In genomic region chr17:8532021-8532420, GRCh38 we compare ENCODE assay signal across 1 cellular context.
A peak's percentile ranks its signal among the peaks of the same experiment; 100 is the strongest.
TF ChIP-seq lines count a peak whose summit lies in the region.

No MANE protein-coding gene starts in this region.

TF ChIP-seq in K562, 482 proteins besides CTCF, POLR2A, EP300 and RAD21 (continued from another document and continues in another):
- TF ChIP-seq POLR2B (IDR thresholded peaks at IDR 0.05; ENCODE audit: low read depth, partially characterized antibody): no peak
- peak; percentile 82 to 89; a peak in 3 of 4 replicates for TF ChIP-seq TRIM24 (IDR thresholded peaks at IDR 0.05)
- TF ChIP-seq AFF4 (CRISPR knock-in tag; IDR thresholded peaks at IDR 0.05): peak; percentile 48; the same call in 1 of the 2 replicates
- TF ChIP-seq DNMT1 (IDR thresholded peaks at IDR 0.05): no peak
- TF ChIP-seq NCOR1 (IDR thresholded peaks at IDR 0.05): peak; percentile 96
- no peak for TF ChIP-seq KDM4B (IDR thresholded peaks at IDR 0.05; ENCODE audit: borderline replicate concordance in 2 of 2, low read depth in 1 of 2)
- no peak for TF ChIP-seq NFIX (CRISPR knock-in tag; IDR thresholded peaks at IDR 0.05; ENCODE audit: low read depth)
- TF ChIP-seq CBX1 (IDR thresholded peaks at IDR 0.05; ENCODE audit: low read depth): no peak
- peak in 1 of 2 experiments; percentile 46; a peak in 2 of 4 replicates for TF ChIP-seq MAZ (CRISPR knock-in tag; conservative IDR thresholded peaks at IDR 0.05 in 1 of 2, IDR thresholded peaks at IDR 0.05 in 1 of 2)
- 0 out of 2 replicates have a peak, but pooled peaks have one; percentile 38 for TF ChIP-seq TRIM28 (IDR thresholded peaks at IDR 0.05)
- TF ChIP-seq, protein P1, sequence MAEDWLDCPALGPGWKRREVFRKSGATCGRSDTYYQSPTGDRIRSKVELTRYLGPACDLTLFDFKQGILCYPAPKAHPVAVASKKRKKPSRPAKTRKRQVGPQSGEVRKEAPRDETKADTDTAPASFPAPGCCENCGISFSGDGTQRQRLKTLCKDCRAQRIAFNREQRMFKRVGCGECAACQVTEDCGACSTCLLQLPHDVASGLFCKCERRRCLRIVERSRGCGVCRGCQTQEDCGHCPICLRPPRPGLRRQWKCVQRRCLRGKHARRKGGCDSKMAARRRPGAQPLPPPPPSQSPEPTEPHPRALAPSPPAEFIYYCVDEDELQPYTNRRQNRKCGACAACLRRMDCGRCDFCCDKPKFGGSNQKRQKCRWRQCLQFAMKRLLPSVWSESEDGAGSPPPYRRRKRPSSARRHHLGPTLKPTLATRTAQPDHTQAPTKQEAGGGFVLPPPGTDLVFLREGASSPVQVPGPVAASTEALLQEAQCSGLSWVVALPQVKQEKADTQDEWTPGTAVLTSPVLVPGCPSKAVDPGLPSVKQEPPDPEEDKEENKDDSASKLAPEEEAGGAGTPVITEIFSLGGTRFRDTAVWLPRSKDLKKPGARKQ (CRISPR knock-in tag; IDR thresholded peaks at IDR 0.05): no peak
- peak; percentile 40 for TF ChIP-seq EGR1 (conservative IDR thresholded peaks at IDR 0.05)
- no peak for TF ChIP-seq ZNF830 (CRISPR knock-in tag; IDR thresholded peaks at IDR 0.05)
- TF ChIP-seq PML (IDR thresholded peaks at IDR 0.05; ENCODE audit: low read length): peak; percentile 91
- no peak for TF ChIP-seq ZNF232 (CRISPR knock-in tag; IDR thresholded peaks at IDR 0.05)
- no peak for TF ChIP-seq ZNF699 (CRISPR knock-in tag; IDR thresholded peaks at IDR 0.05; ENCODE audit: insufficient replicate concordance)
- TF ChIP-seq SRF (CRISPR knock-in tag; IDR thresholded peaks at IDR 0.05): peak in 1 of 2 experiments; percentile 79; a peak in 1 of 4 replicates
- TF ChIP-seq ZFP36 (IDR thresholded peaks at IDR 0.05; ENCODE audit: low read depth, low read length, partially characterized antibody): no peak
- no peak for TF ChIP-seq CHD7 (IDR thresholded peaks at IDR 0.05; ENCODE audit: low read depth, low read length)
- 0 out of 2 replicates have a peak, but pooled peaks have one; percentile 55 for TF ChIP-seq ZKSCAN1 (IDR thresholded peaks at IDR 0.05; ENCODE audit: low read depth, low read length)
- TF ChIP-seq HLTF (IDR thresholded peaks at IDR 0.05): no peak
- TF ChIP-seq ZNF133 (CRISPR knock-in tag; IDR thresholded peaks at IDR 0.05): no peak
- no peak for TF ChIP-seq ZNF431 (CRISPR knock-in tag; IDR thresholded peaks at IDR 0.05)
- TF ChIP-seq FOXA3 (CRISPR knock-in tag; conservative IDR thresholded peaks at IDR 0.05 in 1 of 2, IDR thresholded peaks at IDR 0.05 in 1 of 2): peak; percentile 98 to 100
- TF ChIP-seq ZNF79 (CRISPR knock-in tag; IDR thresholded peaks at IDR 0.05; ENCODE audit: low read depth): no peak
- TF ChIP-seq DEAF1 (CRISPR knock-in tag; IDR thresholded peaks at IDR 0.05): no peak
- TF ChIP-seq TCF7L2 (IDR thresholded peaks at IDR 0.05; ENCODE audit: low read depth, low read length): no peak
- TF ChIP-seq ZEB2 (IDR thresholded peaks at IDR 0.05): peak; percentile 97
- TF ChIP-seq PHF21A (IDR thresholded peaks at IDR 0.05; ENCODE audit: borderline replicate concordance, low read depth): peak; percentile 60; the same call in 1 of the 2 replicates
- no peak for TF ChIP-seq ZNF444 (CRISPR knock-in tag; IDR thresholded peaks at IDR 0.05)
- TF ChIP-seq IFI16 (CRISPR knock-in tag; IDR thresholded peaks at IDR 0.05): no peak
- TF ChIP-seq, protein P2, sequence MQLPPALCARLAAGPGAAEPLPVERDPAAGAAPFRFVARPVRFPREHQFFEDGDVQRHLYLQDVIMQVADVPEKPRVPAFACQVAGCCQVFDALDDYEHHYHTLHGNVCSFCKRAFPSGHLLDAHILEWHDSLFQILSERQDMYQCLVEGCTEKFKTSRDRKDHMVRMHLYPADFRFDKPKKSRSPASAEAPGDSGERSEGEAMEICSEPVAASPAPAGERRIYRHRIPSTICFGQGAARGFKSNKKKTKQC (CRISPR knock-in tag; IDR thresholded peaks at IDR 0.05): no peak
- peak; percentile 89 for TF ChIP-seq EHMT2 (IDR thresholded peaks at IDR 0.05)
- TF ChIP-seq, protein P3, sequence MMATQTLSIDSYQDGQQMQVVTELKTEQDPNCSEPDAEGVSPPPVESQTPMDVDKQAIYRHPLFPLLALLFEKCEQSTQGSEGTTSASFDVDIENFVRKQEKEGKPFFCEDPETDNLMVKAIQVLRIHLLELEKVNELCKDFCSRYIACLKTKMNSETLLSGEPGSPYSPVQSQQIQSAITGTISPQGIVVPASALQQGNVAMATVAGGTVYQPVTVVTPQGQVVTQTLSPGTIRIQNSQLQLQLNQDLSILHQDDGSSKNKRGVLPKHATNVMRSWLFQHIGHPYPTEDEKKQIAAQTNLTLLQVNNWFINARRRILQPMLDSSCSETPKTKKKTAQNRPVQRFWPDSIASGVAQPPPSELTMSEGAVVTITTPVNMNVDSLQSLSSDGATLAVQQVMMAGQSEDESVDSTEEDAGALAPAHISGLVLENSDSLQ (IDR thresholded peaks at IDR 0.05): peak; percentile 92
- peak; percentile 97 for TF ChIP-seq SOX6 (IDR thresholded peaks at IDR 0.05)
- no peak for TF ChIP-seq OTX1 (CRISPR knock-in tag; IDR thresholded peaks at IDR 0.05)
- TF ChIP-seq NONO (IDR thresholded peaks at IDR 0.05; ENCODE audit: low read depth in 2 of 2, low read length in 1 of 2): 0 out of 4 replicates have a peak, but pooled peaks of 1 of the 2 experiments have one; percentile 20
- no peak for TF ChIP-seq RFX5 (IDR thresholded peaks at IDR 0.05; ENCODE audit: low read depth, low read length)
- peak; percentile 97 for TF ChIP-seq SMARCE1 (IDR thresholded peaks at IDR 0.05)
- no peak for TF ChIP-seq PTRF (tag; IDR thresholded peaks at IDR 0.05)
- TF ChIP-seq, protein P4, sequence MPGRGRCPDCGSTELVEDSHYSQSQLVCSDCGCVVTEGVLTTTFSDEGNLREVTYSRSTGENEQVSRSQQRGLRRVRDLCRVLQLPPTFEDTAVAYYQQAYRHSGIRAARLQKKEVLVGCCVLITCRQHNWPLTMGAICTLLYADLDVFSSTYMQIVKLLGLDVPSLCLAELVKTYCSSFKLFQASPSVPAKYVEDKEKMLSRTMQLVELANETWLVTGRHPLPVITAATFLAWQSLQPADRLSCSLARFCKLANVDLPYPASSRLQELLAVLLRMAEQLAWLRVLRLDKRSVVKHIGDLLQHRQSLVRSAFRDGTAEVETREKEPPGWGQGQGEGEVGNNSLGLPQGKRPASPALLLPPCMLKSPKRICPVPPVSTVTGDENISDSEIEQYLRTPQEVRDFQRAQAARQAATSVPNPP (IDR thresholded peaks at IDR 0.05; ENCODE audit: borderline replicate concordance, insufficient read depth, insufficient read length): no peak
- TF ChIP-seq ARID1B (IDR thresholded peaks at IDR 0.05): peak; percentile 98
- peak; percentile 85 for TF ChIP-seq BCOR (IDR thresholded peaks at IDR 0.05)
- no peak for TF ChIP-seq PCBP1 (IDR thresholded peaks at IDR 0.05; ENCODE audit: low read depth, low read length, poor library complexity, severe bottlenecking)
- no peak for TF ChIP-seq ZNF766 (CRISPR knock-in tag; conservative IDR thresholded peaks at IDR 0.05)
